27 cellular contexts compared by ENCODE assay signal in the genomic region with DNA sequence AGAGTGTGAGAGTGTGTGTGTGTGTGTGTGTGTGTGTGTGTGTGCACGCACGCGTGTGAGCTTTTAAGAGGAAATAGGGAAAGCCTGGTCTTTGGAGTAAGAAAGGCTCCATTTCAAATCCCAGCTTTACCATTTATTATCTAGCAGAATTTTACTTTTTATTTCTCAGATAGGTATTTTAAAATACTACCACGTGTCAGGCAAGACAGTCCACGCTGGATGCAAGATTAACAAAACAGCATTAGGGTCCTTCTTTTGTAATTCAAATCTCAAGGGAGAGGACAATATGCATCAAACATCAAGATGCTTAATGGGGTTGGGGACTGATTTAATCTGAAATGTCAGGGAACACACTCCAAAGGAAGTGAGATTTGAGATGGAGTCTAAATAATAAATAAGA.
"Had no signal": no experiment of that assay in that cellular context is flagged by ENCODE, and none has a peak within 500 bp of the region (broad histone marks: within the 10 kb centered on the region; RNA-seq: fewer than 3 reads in every experiment).

No MANE protein-coding gene starts in this region.

- H3K4me3 ChIP-seq: stomach, suprapubic skin, testis, thoracic aorta, thyroid gland, tibial artery, tibial nerve, transverse colon, upper lobe of left lung, upper lobe of right lung, uterus, vagina had no signal

- ATAC-seq: stimulated activated effector memory CD8-positive, alpha-beta T cell treated with anti-CD3 and anti-CD28 coated beads, Interleukin-12 subunit alpha, Interleukin-12 subunit beta, amount 100 ng/mL, for 72 hours; stimulated activated memory B cell treated with anti-CD40 and anti-IgM and Interleukin-4, amounts not matched to agents 10 μg/mL and 1 μg/mL and 100 μg/mL, for 72 hours; stimulated activated naive B cell treated with anti-CD40 and anti-IgM and Interleukin-4, amounts not matched to agents 10 μg/mL and 1 μg/mL and 100 μg/mL, for 72 hours; stimulated activated naive CD8-positive, alpha-beta T cell treated with anti-CD3 and anti-CD28 coated beads, Interleukin-15, amount 100 ng/mL, for 72 hours; stimulated activated naive CD8-positive, alpha-beta T cell treated with anti-CD3 and anti-CD28 coated beads, Interleukin-15, Interleukin-2, amounts not matched to agents 100 U/mL and 50 U/mL, for 24 hours; upper lobe of right lung had no signal

- H3K4me1 ChIP-seq: stomach, suprapubic skin, testis, thyroid gland, tibial artery, tibial nerve, transverse colon, upper lobe of left lung, upper lobe of right lung, uterus, vagina had no signal

- DNase-seq: stimulated activated CD4-positive, alpha-beta T cell treated with anti-CD3 and anti-CD28 coated beads, Interleukin-2, amount 100 ng/mL, for 48 hours; stimulated activated CD4-positive, alpha-beta T cell treated with anti-CD3 and anti-CD28 coated beads, Interleukin-4, amount 100 ng/mL, for 1 hour; stimulated activated CD4-positive, alpha-beta T cell treated with anti-CD3 and anti-CD28 coated beads, Interleukin-4, amount 100 ng/mL, for 24 hours; stimulated activated CD4-positive, alpha-beta T cell treated with anti-CD3 and anti-CD28 coated beads, Interleukin-4, amount 100 ng/mL, for 4 hours; stimulated activated CD8-positive, alpha-beta memory T cell treated with anti-CD3 and anti-CD28 coated beads, Interleukin-4, amount 100 ng/mL, for 48 hours; stimulated activated naive B cell treated with anti-CD40 and anti-IgM and Interleukin-4, amounts not matched to agents 10 μg/mL and 1 μg/mL and 100 μg/mL, for 72 hours; stimulated activated naive CD4-positive, alpha-beta T cell; stimulated activated naive CD4-positive, alpha-beta T cell treated with Interleukin-2 at 50 U/mL for 16 hours; stimulated activated naive CD8-positive, alpha-beta T cell treated with anti-CD3 and anti-CD28 coated beads, Interleukin-15, amount 100 ng/mL, for 72 hours; stimulated activated naive CD8-positive, alpha-beta T cell treated with anti-CD3 and anti-CD28 coated beads, Interleukin-15, Interleukin-2, amounts not matched to agents 100 U/mL and 50 U/mL, for 24 hours; stomach; substantia nigra; testis; thyroid gland; tibial artery; transverse colon; trophoblast cell; upper lobe of left lung; upper lobe of right lung; uterus had no signal

- H3K27me3 ChIP-seq: stomach, suprapubic skin, testis, thyroid gland, tibial artery, tibial nerve, transverse colon, upper lobe of left lung, upper lobe of right lung, uterus, vagina had no signal

- H3K27ac ChIP-seq: stomach, suprapubic skin, testis, thoracic aorta, thyroid gland, tibial artery, tibial nerve, transverse colon, upper lobe of left lung, upper lobe of right lung, uterus, vagina had no signal

- H3K36me3 ChIP-seq: stomach, suprapubic skin, thoracic aorta, thyroid gland, tibial artery, tibial nerve, transverse colon, upper lobe of left lung, upper lobe of right lung, uterus, vagina had no signal

- H3K9me3 ChIP-seq: stomach, suprapubic skin, testis, thoracic aorta, thyroid gland, tibial artery, tibial nerve, transverse colon, upper lobe of left lung, upper lobe of right lung, uterus, vagina had no signal

- FAIRE-seq: urothelium cell line had no signal
